ENCODE assay signal across 20 cellular contexts in the genomic region with DNA sequence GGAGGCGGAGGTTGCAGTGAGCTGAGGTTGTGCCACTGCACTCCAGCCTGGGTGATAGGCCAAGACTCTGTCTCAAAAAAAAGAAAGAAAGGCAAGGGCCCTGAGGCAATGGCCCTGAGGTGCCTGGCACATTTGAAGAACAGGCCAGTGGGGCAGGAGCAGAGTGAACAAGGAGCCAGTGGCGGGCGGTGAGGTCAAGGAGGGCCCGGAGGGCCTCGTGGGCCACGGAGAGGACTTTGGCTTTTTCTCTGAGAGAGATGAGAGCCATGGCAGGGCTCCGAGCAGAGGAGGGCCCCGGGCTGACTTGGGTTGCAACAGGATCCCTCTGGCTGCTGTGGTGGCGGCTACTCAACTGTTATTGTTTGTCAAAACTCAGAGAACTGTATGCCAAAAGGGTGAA. TPM values are rescaled to one million over a fixed set of nuclear protein-coding genes. Genes with fewer than 3 reads are reported as not detected.
DNase-seq lines count a peak whose midpoint lies in the region; ATAC-seq, FAIRE-seq and TF ChIP-seq lines count a peak whose summit lies in the region.
"Had no signal": no experiment of that assay in that cellular context is flagged by ENCODE, and none has a peak within 500 bp of the region (broad histone marks: within the 10 kb centered on the region; RNA-seq: fewer than 3 reads in every experiment).

No MANE protein-coding gene starts in this region.

- BruUV-seq in Calu3 (replicated peaks; lab: Mats Ljungman, UMichigan), result no TSS peak

- no peaks in the 10 kb centered on the region for H3K9me3 Mint-ChIP-seq in Calu3 (ENCODE audit: low read depth, unreplicated experiment)
- H3K9me3 Mint-ChIP-seq in chondrocyte (ENCODE audit: low read depth), result peaks cover 9% of the 10 kb centered on the region
- no peaks in the 10 kb centered on the region for H3K9me3 Mint-ChIP-seq in glutamatergic neuron (ENCODE audit: unreplicated experiment)
- H3K9me3 Mint-ChIP-seq: CD8-positive, alpha-beta T cell had no signal

- H3K9me3 ChIP-seq in kidney (ENCODE audit: control insufficient read depth in 1 of 2, low read length in 2 of 2) (no peaks in the 10 kb centered on the region), gastrocnemius medialis (no peaks in the 10 kb centered on the region)

- H3K27me3 Mint-ChIP-seq in Calu3 (ENCODE audit: unreplicated experiment) (no peaks in the 10 kb centered on the region), chondrocyte (ENCODE audit: low read depth) (no peaks in the 10 kb centered on the region), glutamatergic neuron (ENCODE audit: unreplicated experiment) (no peaks in the 10 kb centered on the region)

- in situ Hi-C loops in gastrocnemius medialis (cut with MboI; ENCODE audit: low sequenced_read_pairs in 4 of 4), result loop anchor here in 1 of 4 donors (25.0 kb wide), 1 partner anchor 402 kb away; no protein-coding TSS in a partner anchor

- H3K9ac ChIP-seq in kidney (ENCODE audit: low read length in 2 of 2), result no peak overlapping the region
- H3K9ac ChIP-seq: BLaER1 treated with 17β-estradiol and CSF1 and Interleukin-3, amounts not matched to agents 10 nM and 100 nM had no signal

- H3K4me3 ChIP-seq in kidney (ENCODE audit: low read length in 2 of 2) (no peak overlapping the region), coronary artery (no peak overlapping the region), gastrocnemius medialis (no peak overlapping the region)
- H3K4me3 ChIP-seq: BLaER1 treated with 17β-estradiol and CSF1 and Interleukin-3, amounts not matched to agents 10 nM and 100 nM; GM12878 had no signal

- H3K27ac ChIP-seq in RWPE1, result peak overlapping the region; percentile 94
- H3K27ac ChIP-seq in kidney (ENCODE audit: low read depth in 2 of 2, low read length in 2 of 2), result no peak overlapping the region
- H3K27ac ChIP-seq in coronary artery, result no peak overlapping the region
- H3K27ac ChIP-seq in gastrocnemius medialis, result no peak overlapping the region
- H3K27ac ChIP-seq: BLaER1 treated with 17β-estradiol and CSF1 and Interleukin-3, amounts not matched to agents 10 nM and 100 nM had no signal

- TF ChIP-seq POLR2A in gastrocnemius medialis (IDR thresholded peaks at IDR 0.05), result no peak

- TF ChIP-seq CTCF in Calu3 (IDR thresholded peaks at IDR 0.05; ENCODE audit: unreplicated experiment), result no peak
- TF ChIP-seq CTCF in RWPE1 (conservative IDR thresholded peaks at IDR 0.05; ENCODE audit: low read depth), result no peak
- TF ChIP-seq CTCF in chondrocyte (IDR thresholded peaks at IDR 0.05), result no peak
- no peak for TF ChIP-seq CTCF in kidney (IDR thresholded peaks at IDR 0.05; ENCODE audit: borderline replicate concordance, extremely low read depth, insufficient read depth)
- no peak for TF ChIP-seq CTCF in coronary artery (IDR thresholded peaks at IDR 0.05)
- no peak for TF ChIP-seq CTCF in glutamatergic neuron (IDR thresholded peaks at IDR 0.05; ENCODE audit: partially characterized antibody, unreplicated experiment)
- no peak for TF ChIP-seq CTCF in gastrocnemius medialis (IDR thresholded peaks at IDR 0.05 in 4 of 5, conservative IDR thresholded peaks at IDR 0.05 in 1 of 5)

- DNase-seq in Calu3 (no peak), RWPE1 (ENCODE audit: low spot score) (no peak), chondrocyte (ENCODE audit: low spot score) (peak; percentile 43), kidney (peak; percentile 38), SHP77 (lab: John Stamatoyannopoulos, UW) (no peak), coronary artery (ENCODE audit: low spot score) (no peak), glutamatergic neuron (no peak), gastrocnemius medialis (no peak)
- DNase-seq: 8988T; CD8-positive, alpha-beta T cell; DMS 273 treated with DMSO at 0.1 percent for 48 hours; DMS53; DND-41; EL; H9 had no signal

- no peak for ATAC-seq in gastrocnemius medialis
- ATAC-seq: CD8-positive, alpha-beta T cell; GM12878; HepG2 had no signal

- H3K4me1 ChIP-seq in kidney (ENCODE audit: control insufficient read depth in 1 of 2, insufficient read depth in 1 of 2, low read depth in 1 of 2, low read length in 2 of 2), result no peaks in the 10 kb centered on the region
- H3K4me1 ChIP-seq in gastrocnemius medialis, result no peaks in the 10 kb centered on the region

- POLR2A ChIA-PET in RWPE1 (lab: Yijun Ruan, JAX; ENCODE audit: low non-redundant PET), result no interaction called here

- H3K4me3 Mint-ChIP-seq in Calu3 (ENCODE audit: low read depth, unreplicated experiment), result no peak overlapping the region
- H3K4me3 Mint-ChIP-seq in chondrocyte (ENCODE audit: unreplicated experiment), result no peak overlapping the region
- no peak overlapping the region for H3K4me3 Mint-ChIP-seq in glutamatergic neuron (ENCODE audit: unreplicated experiment)
- H3K4me3 Mint-ChIP-seq: CD8-positive, alpha-beta T cell; H9 had no signal

- H3K27ac Mint-ChIP-seq in Calu3 (ENCODE audit: unreplicated experiment) (peak overlapping the region; percentile 98), chondrocyte (ENCODE audit: unreplicated experiment) (peak overlapping the region; percentile 17), glutamatergic neuron (ENCODE audit: unreplicated experiment) (no peak overlapping the region)
- H3K27ac Mint-ChIP-seq: CD8-positive, alpha-beta T cell; H9 had no signal

- no peaks in the 10 kb centered on the region for H3K27me3 ChIP-seq in gastrocnemius medialis

- CTCF ChIA-PET in Calu3 (lab: Charles Lee), result no interaction called here
- CTCF ChIA-PET in RWPE1 (lab: Yijun Ruan, JAX), result no interaction called here

- H3K36me3 ChIP-seq in kidney (ENCODE audit: control insufficient read depth in 1 of 2, insufficient read depth in 2 of 2, low read length in 2 of 2) (no peaks in the 10 kb centered on the region), gastrocnemius medialis (peaks cover 0 to 6% of the 10 kb centered on the region in 2 donors)

- intact Hi-C loops in Calu3 (cut with micrococcal nuclease; ENCODE audit: unreplicated experiment) (no loop called here), kidney (cut with DNase I) (no loop called here), gastrocnemius medialis (cut with DNase I; ENCODE audit: low total_unique reads) (no loop called here)

- no peak for FAIRE-seq in kidney (lab: Jason Lieb, UNC)
- FAIRE-seq: GM12878, GM19239, H1, HepG2 had no signal

- peaks cover 21% of the 10 kb centered on the region for H3K36me3 Mint-ChIP-seq in Calu3 (ENCODE audit: insufficient read depth, unreplicated experiment)
- peaks cover 4% of the 10 kb centered on the region for H3K36me3 Mint-ChIP-seq in chondrocyte (ENCODE audit: low read depth)
- H3K36me3 Mint-ChIP-seq in glutamatergic neuron (ENCODE audit: unreplicated experiment), result no peaks in the 10 kb centered on the region

- peaks cover 29% of the 10 kb centered on the region for H3K4me1 Mint-ChIP-seq in Calu3 (ENCODE audit: low read depth, unreplicated experiment)
- peaks cover 29% of the 10 kb centered on the region for H3K4me1 Mint-ChIP-seq in chondrocyte (ENCODE audit: low read depth)
- H3K4me1 Mint-ChIP-seq in glutamatergic neuron (ENCODE audit: low read depth, unreplicated experiment), result no peaks in the 10 kb centered on the region

RNA-seq across cellular contexts. Expression of a gene that starts 13.3 kb away (rescaled TPM):
- total RNA-seq in Calu3 (2022), result 64.9 and 75.2 TPM in 2 replicates
- total RNA-seq in chondrocyte, result 53.3 to 68.0 TPM (median 55.9 TPM) in 3 replicates
- 33.9 TPM for total RNA-seq in kidney
- 30.6 TPM for polyA plus RNA-seq in kidney (ENCODE audit: insufficient read depth, low read depth, low replicate concordance)
- 87.6 TPM for total RNA-seq in glutamatergic neuron (ENCODE audit: unreplicated experiment)
- 10 to 100 TPM; 31.4 to 47.7 (median 38.2) TPM for total RNA-seq in gastrocnemius medialis

RNA-seq across cellular contexts. Expression of a gene that starts 19.2 kb away (rescaled TPM):
- total RNA-seq in Calu3 (2022), result 0.33 and 0.54 TPM in 2 replicates
- total RNA-seq in chondrocyte, result 2.5 to 2.7 TPM (median 2.6 TPM) in 3 replicates
- 8.3 TPM for total RNA-seq in kidney
- polyA plus RNA-seq in kidney (ENCODE audit: insufficient read depth, low read depth, low replicate concordance), result 2.9 TPM
- 136 TPM for total RNA-seq in glutamatergic neuron (ENCODE audit: unreplicated experiment)
- total RNA-seq in gastrocnemius medialis, result under 1 TPM in 2 of 4 donors, not detected in 2; 0.46 to 0.69 TPM

RNA-seq across cellular contexts. Expression of a gene that starts 19.5 kb away (rescaled TPM):
- 15.6 and 19.3 TPM in 2 replicates for total RNA-seq in Calu3 (2022)
- 10.8 to 23.1 TPM (median 12.5 TPM) in 3 replicates for total RNA-seq in chondrocyte
- 8.9 TPM for total RNA-seq in kidney
- 11.7 TPM for polyA plus RNA-seq in kidney (ENCODE audit: insufficient read depth, low read depth, low replicate concordance)
- 18.6 TPM for total RNA-seq in glutamatergic neuron (ENCODE audit: unreplicated experiment)
- total RNA-seq in gastrocnemius medialis, result 10 to 100 TPM; 11.4 to 18.7 (median 12.3) TPM

RNA-seq across cellular contexts. Expression of a gene that starts 32.3 kb away (rescaled TPM):
- total RNA-seq in Calu3 (2022), result 159 and 186 TPM in 2 replicates
- total RNA-seq in chondrocyte, result 35.2 to 44.4 TPM (median 39.1 TPM) in 3 replicates
- 33.8 TPM for total RNA-seq in kidney
- 164 TPM for polyA plus RNA-seq in kidney (ENCODE audit: insufficient read depth, low read depth, low replicate concordance)
- 132 TPM for total RNA-seq in glutamatergic neuron (ENCODE audit: unreplicated experiment)
- 1 to 10 TPM; 2.7 to 5.3 (median 4.3) TPM for total RNA-seq in gastrocnemius medialis

RNA-seq across cellular contexts. Expression of a gene that starts 50.2 kb away (rescaled TPM):
- 18.2 and 19.4 TPM in 2 replicates for total RNA-seq in Calu3 (2022)
- total RNA-seq in chondrocyte, result 15.7 to 18.9 TPM (median 18.8 TPM) in 3 replicates
- total RNA-seq in kidney, result 16.3 TPM
- 6.0 TPM for polyA plus RNA-seq in kidney (ENCODE audit: insufficient read depth, low read depth, low replicate concordance)
- 34.3 TPM for total RNA-seq in glutamatergic neuron (ENCODE audit: unreplicated experiment)
- 10 to 100 TPM; 10.3 to 14.8 (median 11.9) TPM for total RNA-seq in gastrocnemius medialis

Comparison
In these comparisons a context has a peak if more than half of its experiments do, and no peak if none do; other contexts are left out.
1. DNase-seq: peak in chondrocyte (single experiment) and kidney (single experiment); none in Calu3 (single experiment), RWPE1 (single experiment), SHP77 (0 of 2), coronary artery (single experiment), glutamatergic neuron (single experiment) and gastrocnemius medialis (0 of 2).
2. RNA of a gene that starts 19.2 kb away (total RNA-seq): 136 TPM in glutamatergic neuron (single experiment); 8.3 TPM in kidney (single experiment), 2.5 to 2.7 TPM in chondrocyte, 0.46 to 0.69 TPM in gastrocnemius medialis and 0.33 to 0.54 TPM in Calu3; every median in the first group is over 10 times any median in the second.